ENCODE assay signal across 19 cellular contexts in genomic region chr22:19260804-19261203, GRCh38. TPM values are rescaled to one million over a fixed set of nuclear protein-coding genes. Genes with fewer than 3 reads are reported as not detected.
DNase-seq lines count a peak whose midpoint lies in the region; ATAC-seq and TF ChIP-seq lines count a peak whose summit lies in the region.
"Had no signal": no experiment of that assay in that cellular context is flagged by ENCODE, and none has a peak within 500 bp of the region (broad histone marks: within the 10 kb centered on the region; RNA-seq: fewer than 3 reads in every experiment).

No MANE protein-coding gene starts in this region.

- H3K9me3 ChIP-seq in CD4-positive, alpha-beta T cell (ENCODE audit: control insufficient read depth, low read length) = peaks cover 3% of the 10 kb centered on the region
- peaks cover 0 to 4% (median 0%) of the 10 kb centered on the region in 3 experiments for H3K9me3 ChIP-seq in naive thymus-derived CD4-positive, alpha-beta T cell (ENCODE audit: control insufficient read depth in 2 of 3, low read length in 3 of 3)
- H3K9me3 ChIP-seq: HAP-1 had no signal

- in situ Hi-C loops in GM13977 (cut with MboI; ENCODE audit: low pct_unique_long_range_greater_than_20kb, low sequenced_read_pairs, unreplicated experiment) = no loop called here

- no peak overlapping the region for H3K27ac ChIP-seq in CD4-positive, alpha-beta T cell (ENCODE audit: low read depth, low read length)
- no peak overlapping the region for H3K27ac ChIP-seq in naive thymus-derived CD4-positive, alpha-beta T cell (ENCODE audit: low read depth, low read length)
- H3K27ac ChIP-seq: GM23248 had no signal

- intact Hi-C loops in activated CD4-positive, alpha-beta T cell treated with anti-CD3 and anti-CD28 coated beads, Interleukin-2, amount 10 ng/mL, durations not matched to agents 24 days and 14 days (cut with micrococcal nuclease) = no loop called here
- intact Hi-C loops in CD4-positive, alpha-beta T cell (cut with DNase I, micrococcal nuclease) = no loop called here
- intact Hi-C loops in activated T-helper 2 cell treated with anti-CD3 and anti-CD28 coated beads, Interferon-gamma antibody, Interleukin-2, Interleukin-4, amounts not matched to agents 10 μg/mL and 5 μg/mL and 100 μg/mL, durations not matched to agents 14 hours and 24 hours and 36 hours (cut with micrococcal nuclease) = no loop called here
- intact Hi-C loops in naive thymus-derived CD4-positive, alpha-beta T cell (cut with micrococcal nuclease) = no loop called here

- CTCF ChIA-PET in CD4-positive, alpha-beta T cell (lab: Charles Lee) = no interaction called here
- CTCF ChIA-PET in naive thymus-derived CD4-positive, alpha-beta T cell (lab: Charles Lee) = interaction anchor here (0.6 kb wide), 1 partner anchor 1596 kb away, joined by 3 read pairs; no protein-coding TSS in a partner anchor

- no peak for DNase-seq in activated CD4-positive, alpha-beta T cell treated with anti-CD3 and anti-CD28 coated beads, Interleukin-2, amount 10 ng/mL, durations not matched to agents 24 days and 14 days
- no peak for DNase-seq in activated CD4-positive, alpha-beta T cell treated with anti-CD3 and anti-CD28 coated beads for 1 hour
- no peak for DNase-seq in CD4-positive, alpha-beta T cell
- no peak for DNase-seq in activated T-helper 2 cell treated with anti-CD3 and anti-CD28 coated beads, Interferon-gamma antibody, Interleukin-2, Interleukin-4, amounts not matched to agents 10 μg/mL and 5 μg/mL and 100 μg/mL, durations not matched to agents 14 hours and 24 hours and 36 hours (ENCODE audit: low spot score)
- peak in 6 of 9 donors; percentile 22 to 68 (median 52) for DNase-seq in naive thymus-derived CD4-positive, alpha-beta T cell
- DNase-seq in GM13977 (ENCODE audit: low spot score) = no peak
- no peak for DNase-seq in dedifferentiated amniotic fluid mesenchymal stem cell (ENCODE audit: extremely low spot score)
- DNase-seq: 8988T, COR-L47, DMS 273 treated with DMSO at 0.1 percent for 48 hours, DMS53, DND-41, EL, GM23248 had no signal

- ATAC-seq in CD4-positive, alpha-beta T cell (ENCODE audit: poor library complexity) = peak; percentile 85
- peak; percentile 32 for ATAC-seq in naive thymus-derived CD4-positive, alpha-beta T cell
- ATAC-seq: GM12878 had no signal

- no peak overlapping the region for H3K27ac Mint-ChIP-seq in activated CD4-positive, alpha-beta T cell treated with anti-CD3 and anti-CD28 coated beads, Interleukin-2, amount 10 ng/mL, durations not matched to agents 24 days and 14 days
- peak overlapping the region; percentile 57 for H3K27ac Mint-ChIP-seq in CD4-positive, alpha-beta T cell
- H3K27ac Mint-ChIP-seq in activated T-helper 2 cell treated with anti-CD3 and anti-CD28 coated beads, Interferon-gamma antibody, Interleukin-2, Interleukin-4, amounts not matched to agents 10 μg/mL and 5 μg/mL and 100 μg/mL, durations not matched to agents 14 hours and 24 hours and 36 hours = peak overlapping the region; percentile 67
- H3K27ac Mint-ChIP-seq in naive thymus-derived CD4-positive, alpha-beta T cell = peak overlapping the region in 5 of 9 donors; percentile 39 to 92 (median 80)
- H3K27ac Mint-ChIP-seq: CD14-positive monocyte had no signal

- POLR2A ChIA-PET in CD4-positive, alpha-beta T cell (lab: Charles Lee) = no interaction called here
- POLR2A ChIA-PET in naive thymus-derived CD4-positive, alpha-beta T cell (lab: Charles Lee) = interaction anchor here (0.6 kb wide), 1 partner anchor 128 kb away, joined by 5 read pairs; no protein-coding TSS in a partner anchor

- no peak overlapping the region for H3K4me3 ChIP-seq in naive thymus-derived CD4-positive, alpha-beta T cell (ENCODE audit: low read length)
- H3K4me3 ChIP-seq: BLaER1, GM12878, HAP-1 had no signal

- no peaks in the 10 kb centered on the region for H3K27me3 Mint-ChIP-seq in activated CD4-positive, alpha-beta T cell treated with anti-CD3 and anti-CD28 coated beads, Interleukin-2, amount 10 ng/mL, durations not matched to agents 24 days and 14 days
- H3K27me3 Mint-ChIP-seq in CD4-positive, alpha-beta T cell = no peaks in the 10 kb centered on the region
- H3K27me3 Mint-ChIP-seq in activated T-helper 2 cell treated with anti-CD3 and anti-CD28 coated beads, Interferon-gamma antibody, Interleukin-2, Interleukin-4, amounts not matched to agents 10 μg/mL and 5 μg/mL and 100 μg/mL, durations not matched to agents 14 hours and 24 hours and 36 hours (ENCODE audit: low read depth) = peaks cover 1% of the 10 kb centered on the region
- peaks cover 0 to under 1% (median 0%) of the 10 kb centered on the region in 5 donors for H3K27me3 Mint-ChIP-seq in naive thymus-derived CD4-positive, alpha-beta T cell
- H3K27me3 Mint-ChIP-seq: CD8-positive, alpha-beta memory T cell had no signal

- no peaks in the 10 kb centered on the region for H3K27me3 ChIP-seq in CD4-positive, alpha-beta T cell (ENCODE audit: control insufficient read depth, insufficient read depth, low read length)
- no peaks in the 10 kb centered on the region for H3K27me3 ChIP-seq in naive thymus-derived CD4-positive, alpha-beta T cell (ENCODE audit: control insufficient read depth in 2 of 2, insufficient read depth in 2 of 2, low read length in 2 of 2)
- H3K27me3 ChIP-seq: BLaER1 had no signal

- peak overlapping the region; percentile 30 for H3K4me3 Mint-ChIP-seq in activated CD4-positive, alpha-beta T cell treated with anti-CD3 and anti-CD28 coated beads, Interleukin-2, amount 10 ng/mL, durations not matched to agents 24 days and 14 days
- H3K4me3 Mint-ChIP-seq in CD4-positive, alpha-beta T cell = peak overlapping the region; percentile 70
- H3K4me3 Mint-ChIP-seq in activated T-helper 2 cell treated with anti-CD3 and anti-CD28 coated beads, Interferon-gamma antibody, Interleukin-2, Interleukin-4, amounts not matched to agents 10 μg/mL and 5 μg/mL and 100 μg/mL, durations not matched to agents 14 hours and 24 hours and 36 hours (ENCODE audit: low read depth) = no peak overlapping the region
- H3K4me3 Mint-ChIP-seq in naive thymus-derived CD4-positive, alpha-beta T cell = peak overlapping the region in 9 of 10 donors; percentile 10 to 91 (median 43)
- H3K4me3 Mint-ChIP-seq: CD14-positive monocyte had no signal

- H3K36me3 Mint-ChIP-seq in activated CD4-positive, alpha-beta T cell treated with anti-CD3 and anti-CD28 coated beads, Interleukin-2, amount 10 ng/mL, durations not matched to agents 24 days and 14 days (ENCODE audit: low read depth) = peaks cover 6% of the 10 kb centered on the region
- H3K36me3 Mint-ChIP-seq in CD4-positive, alpha-beta T cell (ENCODE audit: low read depth) = peaks cover 1% of the 10 kb centered on the region
- peaks cover 3% of the 10 kb centered on the region for H3K36me3 Mint-ChIP-seq in activated T-helper 2 cell treated with anti-CD3 and anti-CD28 coated beads, Interferon-gamma antibody, Interleukin-2, Interleukin-4, amounts not matched to agents 10 μg/mL and 5 μg/mL and 100 μg/mL, durations not matched to agents 14 hours and 24 hours and 36 hours (ENCODE audit: low read depth)
- peaks cover under 1 to 17% (median 6%) of the 10 kb centered on the region in 5 donors for H3K36me3 Mint-ChIP-seq in naive thymus-derived CD4-positive, alpha-beta T cell

- no peak for TF ChIP-seq CTCF in CD4-positive, alpha-beta T cell (IDR thresholded peaks at IDR 0.05)
- TF ChIP-seq CTCF in GM13977 (IDR thresholded peaks at IDR 0.05; ENCODE audit: extremely low read depth, insufficient read depth, missing control alignments) = no peak

- H3K4me1 Mint-ChIP-seq in activated CD4-positive, alpha-beta T cell treated with anti-CD3 and anti-CD28 coated beads, Interleukin-2, amount 10 ng/mL, durations not matched to agents 24 days and 14 days = peaks cover 10% of the 10 kb centered on the region
- peaks cover 15% of the 10 kb centered on the region for H3K4me1 Mint-ChIP-seq in CD4-positive, alpha-beta T cell (ENCODE audit: low read depth)
- peaks cover 12% of the 10 kb centered on the region for H3K4me1 Mint-ChIP-seq in activated T-helper 2 cell treated with anti-CD3 and anti-CD28 coated beads, Interferon-gamma antibody, Interleukin-2, Interleukin-4, amounts not matched to agents 10 μg/mL and 5 μg/mL and 100 μg/mL, durations not matched to agents 14 hours and 24 hours and 36 hours (ENCODE audit: low read depth)
- peaks cover 7 to 23% (median 16%) of the 10 kb centered on the region in 7 donors for H3K4me1 Mint-ChIP-seq in naive thymus-derived CD4-positive, alpha-beta T cell

- H3K36me3 ChIP-seq in naive thymus-derived CD4-positive, alpha-beta T cell (ENCODE audit: control insufficient read depth in 2 of 3, insufficient read depth in 3 of 3, low read length in 3 of 3) = no peaks in the 10 kb centered on the region
- H3K36me3 ChIP-seq: HAP-1 had no signal

- H3K9me3 Mint-ChIP-seq in activated CD4-positive, alpha-beta T cell treated with anti-CD3 and anti-CD28 coated beads, Interleukin-2, amount 10 ng/mL, durations not matched to agents 24 days and 14 days = peaks cover 7% of the 10 kb centered on the region
- H3K9me3 Mint-ChIP-seq in CD4-positive, alpha-beta T cell = no peaks in the 10 kb centered on the region
- peaks cover under 1% of the 10 kb centered on the region for H3K9me3 Mint-ChIP-seq in activated T-helper 2 cell treated with anti-CD3 and anti-CD28 coated beads, Interferon-gamma antibody, Interleukin-2, Interleukin-4, amounts not matched to agents 10 μg/mL and 5 μg/mL and 100 μg/mL, durations not matched to agents 14 hours and 24 hours and 36 hours
- H3K9me3 Mint-ChIP-seq in naive thymus-derived CD4-positive, alpha-beta T cell = peaks cover 0 to 7% (median 2%) of the 10 kb centered on the region in 11 donors

- H3K4me1 ChIP-seq in naive thymus-derived CD4-positive, alpha-beta T cell (ENCODE audit: control insufficient read depth in 2 of 2, insufficient read depth in 2 of 2, low read length in 2 of 2) = peaks cover 0 to 4% of the 10 kb centered on the region in 2 donors
- H3K4me1 ChIP-seq: HAP-1 had no signal

RNA-seq across cellular contexts. Expression of gene CLTCL1, which starts 30.7 kb away (rescaled TPM):
- 0.43 and 1.3 TPM in 2 replicates for total RNA-seq in activated CD4-positive, alpha-beta T cell treated with anti-CD3 and anti-CD28 coated beads, Interleukin-2, amount 10 ng/mL, durations not matched to agents 24 days and 14 days
- total RNA-seq in CD4-positive, alpha-beta T cell = 1 to 10 TPM in 1 of 2 experiments, under 1 TPM in 1; 0.52 to 1.5 TPM
- total RNA-seq in activated T-helper 2 cell treated with anti-CD3 and anti-CD28 coated beads, Interferon-gamma antibody, Interleukin-2, Interleukin-4, amounts not matched to agents 10 μg/mL and 5 μg/mL and 100 μg/mL, durations not matched to agents 14 hours and 24 hours and 36 hours = 0.60 and 1.5 TPM in 2 replicates
- total RNA-seq in naive thymus-derived CD4-positive, alpha-beta T cell = 1 to 10 TPM in 3 of 5 experiments, under 1 TPM in 2; 0.22 to 3.1 (median 1.4) TPM
- polyA plus RNA-seq in naive thymus-derived CD4-positive, alpha-beta T cell = 1 to 10 TPM in 1 of 2 donors, under 1 TPM in 1; 0.95 to 1.2 TPM

Comparison
In these comparisons a context has a peak if more than half of its experiments do, and no peak if none do; other contexts are left out.
1. DNase-seq: peak in naive thymus-derived CD4-positive, alpha-beta T cell (6 of 9); none in activated CD4-positive, alpha-beta T cell treated with anti-CD3 and anti-CD28 coated beads, Interleukin-2, amount 10 ng/mL, durations not matched to agents 24 days and 14 days (single experiment), activated CD4-positive, alpha-beta T cell treated with anti-CD3 and anti-CD28 coated beads for 1 hour (single experiment), CD4-positive, alpha-beta T cell (0 of 10), activated T-helper 2 cell treated with anti-CD3 and anti-CD28 coated beads, Interferon-gamma antibody, Interleukin-2, Interleukin-4, amounts not matched to agents 10 μg/mL and 5 μg/mL and 100 μg/mL, durations not matched to agents 14 hours and 24 hours and 36 hours (single experiment), GM13977 (single experiment) and dedifferentiated amniotic fluid mesenchymal stem cell (single experiment).